ENCODE assay signal across 16 cellular contexts in the genomic region with DNA sequence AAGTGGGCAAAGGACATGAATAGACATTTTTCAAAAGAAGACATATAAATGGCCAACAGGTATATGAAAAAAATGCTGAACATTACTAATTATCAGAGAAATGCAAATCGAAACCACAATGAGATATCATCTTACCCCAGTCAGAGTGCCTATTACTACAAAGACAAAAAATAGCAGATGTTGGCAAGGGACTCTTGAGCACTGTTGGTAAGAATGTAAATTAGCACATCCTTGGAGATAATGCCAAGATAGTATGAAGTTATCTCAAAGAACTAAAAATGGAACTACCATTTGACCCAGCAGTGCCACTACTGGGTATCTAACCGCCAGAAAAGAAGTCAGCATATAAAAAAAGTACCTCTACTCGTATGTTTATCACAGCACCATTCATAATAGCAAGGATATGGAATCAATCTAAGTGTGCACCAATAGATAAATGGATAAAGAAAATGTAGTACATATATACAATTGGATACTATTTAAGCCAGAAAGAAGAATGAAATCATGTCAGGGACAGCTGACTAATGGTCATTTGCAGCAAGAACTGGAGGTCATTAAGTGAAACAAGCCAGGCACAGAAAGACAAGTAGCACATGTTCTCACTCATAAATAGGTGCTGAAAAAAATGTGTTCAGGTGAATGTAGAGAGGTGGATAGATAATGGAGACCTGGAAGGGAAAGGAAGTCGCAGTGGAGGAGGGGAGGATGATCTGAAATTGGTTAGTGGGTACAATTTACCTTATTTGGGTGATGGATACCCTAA.
"Had no signal": no experiment of that assay in that cellular context is flagged by ENCODE, and none has a peak within 500 bp of the region (broad histone marks: within the 10 kb centered on the region; RNA-seq: fewer than 3 reads in every experiment).

No MANE protein-coding gene starts in this region.

- H2AFZ ChIP-seq: neural progenitor cell had no signal

- H3K9me3 Mint-ChIP-seq: activated CD4-positive, alpha-beta memory T cell treated with anti-CD3 and anti-CD28 coated beads for 36 hours; neural progenitor cell; stimulated activated naive CD8-positive, alpha-beta T cell treated with anti-CD3 and anti-CD28 coated beads, Interleukin-15, Interleukin-2, amounts not matched to agents 100 ng/mL and 50 ng/mL, for 24 hours had no signal

- H3K4me3 ChIP-seq: ascending aorta, colonic mucosa, neural progenitor cell, ovary, testis had no signal

- H3K27me3 Mint-ChIP-seq: activated CD4-positive, alpha-beta memory T cell treated with anti-CD3 and anti-CD28 coated beads for 36 hours; stimulated activated naive CD8-positive, alpha-beta T cell treated with anti-CD3 and anti-CD28 coated beads, Interleukin-15, Interleukin-2, amounts not matched to agents 100 ng/mL and 50 ng/mL, for 24 hours had no signal

- H3K27ac ChIP-seq: ascending aorta, colonic mucosa, neural progenitor cell, ovary, testis had no signal

- H3K27ac Mint-ChIP-seq: activated CD4-positive, alpha-beta memory T cell treated with anti-CD3 and anti-CD28 coated beads for 36 hours; neural progenitor cell; stimulated activated naive CD8-positive, alpha-beta T cell treated with anti-CD3 and anti-CD28 coated beads, Interleukin-15, Interleukin-2, amounts not matched to agents 100 ng/mL and 50 ng/mL, for 24 hours had no signal

- FAIRE-seq: endothelial cell of umbilical vein, keratinocyte, TTC549 had no signal

- H3K27me3 ChIP-seq: ascending aorta, colonic mucosa, neural progenitor cell, ovary, testis had no signal

- H3K4me3 Mint-ChIP-seq: activated CD4-positive, alpha-beta memory T cell treated with anti-CD3 and anti-CD28 coated beads for 36 hours; neural progenitor cell; stimulated activated naive CD8-positive, alpha-beta T cell treated with anti-CD3 and anti-CD28 coated beads, Interleukin-15, Interleukin-2, amounts not matched to agents 100 ng/mL and 50 ng/mL, for 24 hours had no signal

- H3K9me3 ChIP-seq: ascending aorta, colonic mucosa, ovary, testis had no signal

- DNase-seq: activated CD4-positive, alpha-beta memory T cell treated with anti-CD3 and anti-CD28 coated beads for 36 hours; activated CD4-positive, alpha-beta T cell treated with anti-CD3 and anti-CD28 coated beads for 1 hour; activated gamma-delta T cell; activated T-cell treated with anti-CD3 and anti-CD28 coated beads, Interleukin-2, amount 50 U/mL, for 48 hours; colonic mucosa; foreskin melanocyte; ovary; stimulated activated CD4-positive, alpha-beta T cell treated with anti-CD3 and anti-CD28 coated beads, Interleukin-15, amount 100 ng/mL, for 24 hours; stimulated activated CD4-positive, alpha-beta T cell treated with anti-CD3 and anti-CD28 coated beads, Interleukin-4, amount 100 ng/mL, for 24 hours; testis had no signal

- H3K4me2 ChIP-seq: neural progenitor cell had no signal

- H3K4me1 ChIP-seq: ascending aorta, colonic mucosa, testis had no signal

- H3K9ac ChIP-seq: neural progenitor cell had no signal

- H3K36me3 ChIP-seq: ascending aorta, colonic mucosa, neural progenitor cell, ovary had no signal
